1 cellular context compared by ENCODE assay signal in genomic region chr7:74343281-74344127, GRCh38.
TF ChIP-seq lines count a peak whose summit lies in the region.

No MANE protein-coding gene starts in this region.

TF ChIP-seq in HepG2, 621 proteins besides CTCF, POLR2A, EP300 and RAD21 (continued from another document):
- no peak for TF ChIP-seq ZBED4 (CRISPR knock-in tag; IDR thresholded peaks at IDR 0.05; ENCODE audit: borderline replicate concordance)
- TF ChIP-seq DMTF1 (CRISPR knock-in tag; IDR thresholded peaks at IDR 0.05), result no peak
- TF ChIP-seq ATF5 (CRISPR knock-in tag; IDR thresholded peaks at IDR 0.05; ENCODE audit: low read depth), result no peak
- TF ChIP-seq NAIF1 (CRISPR knock-in tag; IDR thresholded peaks at IDR 0.05; ENCODE audit: borderline replicate concordance), result no peak
- TF ChIP-seq ZKSCAN8 (CRISPR knock-in tag; IDR thresholded peaks at IDR 0.05; ENCODE audit: borderline replicate concordance), result no peak
- no peak for TF ChIP-seq DNMT1 (CRISPR knock-in tag; IDR thresholded peaks at IDR 0.05)
- no peak for TF ChIP-seq ZNF383 (CRISPR knock-in tag; IDR thresholded peaks at IDR 0.05; ENCODE audit: borderline replicate concordance)
- no peak for TF ChIP-seq SP2 (CRISPR knock-in tag; IDR thresholded peaks at IDR 0.05)
- no peak for TF ChIP-seq RXRB (CRISPR knock-in tag; IDR thresholded peaks at IDR 0.05; ENCODE audit: borderline replicate concordance)
- no peak for TF ChIP-seq ZMAT3 (CRISPR knock-in tag; conservative IDR thresholded peaks at IDR 0.05)
- TF ChIP-seq ZNF24 (IDR thresholded peaks at IDR 0.05), result peak; percentile 60; the same call in 1 of the 2 replicates
- TF ChIP-seq GLMP (CRISPR knock-in tag; IDR thresholded peaks at IDR 0.05; ENCODE audit: borderline replicate concordance), result no peak
- no peak for TF ChIP-seq GATA4 (IDR thresholded peaks at IDR 0.05; ENCODE audit: borderline replicate concordance, low read depth)
- no peak for TF ChIP-seq ELF1 (CRISPR knock-in tag; IDR thresholded peaks at IDR 0.05)
- peak; percentile 20; the same call in 1 of the 2 replicates for TF ChIP-seq ZNF121 (CRISPR knock-in tag; IDR thresholded peaks at IDR 0.05)
- 0 out of 2 replicates have a peak, but pooled peaks have one; percentile 10 for TF ChIP-seq FOSL2 (CRISPR knock-in tag; IDR thresholded peaks at IDR 0.05)
- no peak for TF ChIP-seq IKZF5 (CRISPR knock-in tag; IDR thresholded peaks at IDR 0.05)
- TF ChIP-seq ELF3 (CRISPR knock-in tag; IDR thresholded peaks at IDR 0.05), result no peak
- no peak for TF ChIP-seq BRD4 (CRISPR knock-in tag; IDR thresholded peaks at IDR 0.05)
